In the genomic region with DNA sequence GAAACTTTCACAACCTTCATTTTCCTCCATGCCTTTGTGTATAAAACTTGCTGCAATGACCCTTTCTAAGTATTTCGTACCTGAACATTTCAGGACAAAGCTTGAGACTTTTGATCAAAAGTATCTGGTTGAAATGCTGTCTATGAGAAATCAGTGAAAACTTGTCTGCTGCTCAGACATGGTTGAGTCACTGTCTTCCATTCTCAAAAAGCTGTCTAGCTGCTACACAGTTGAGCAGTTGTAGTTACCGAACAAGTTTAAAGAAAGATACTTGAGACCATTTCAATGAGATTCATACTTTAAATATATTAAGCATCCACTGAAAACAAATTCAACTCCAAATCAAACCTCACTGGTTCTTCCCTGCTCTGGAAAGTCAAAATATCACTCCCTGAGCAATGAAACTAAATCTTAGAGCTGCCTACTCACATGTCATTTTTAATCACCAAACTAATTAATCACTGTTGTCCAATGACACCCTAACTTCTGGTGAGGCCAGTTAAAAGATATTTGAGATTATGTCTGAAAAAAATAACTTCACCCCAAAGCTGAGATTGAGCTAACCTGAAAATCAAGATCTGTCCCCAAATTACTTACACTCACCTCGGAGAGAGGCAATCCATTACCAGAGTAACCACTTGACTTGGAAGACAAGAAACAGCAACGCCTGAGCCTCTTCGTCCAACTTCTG, we compare ENCODE assay signal across 10 cellular contexts. TPM values are rescaled to one million over a fixed set of nuclear protein-coding genes. Genes with fewer than 3 reads are reported as not detected.
A peak's percentile ranks its signal among the peaks of the same experiment; 100 is the strongest.
DNase-seq lines count a peak whose midpoint lies in the region; ATAC-seq, FAIRE-seq and TF ChIP-seq lines count a peak whose summit lies in the region.
"Had no signal": no experiment of that assay in that cellular context is flagged by ENCODE, and none has a peak within 500 bp of the region (broad histone marks: within the 10 kb centered on the region; RNA-seq: fewer than 3 reads in every experiment).

No MANE protein-coding gene starts in this region.

- H3K4me2 ChIP-seq in A549, result peak overlapping the region; percentile 55
- H3K4me2 ChIP-seq in SK-N-SH, result peak overlapping the region; percentile 64

- TF ChIP-seq POLR2A in A549 (IDR thresholded peaks at IDR 0.05; ENCODE audit: low read length), result no peak

- TF ChIP-seq RAD21 in A549 (conservative IDR thresholded peaks at IDR 0.05 in 1 of 2, IDR thresholded peaks at IDR 0.05 in 1 of 2) (no peak), SK-N-SH (IDR thresholded peaks at IDR 0.05; ENCODE audit: low read length) (no peak)

- H3K79me2 ChIP-seq in SK-N-SH (ENCODE audit: insufficient read depth), result no peaks in the 10 kb centered on the region

- CTCF ChIA-PET in A549 (lab: Yijun Ruan, JAX), result interaction anchor here (0.9 to 20.4 kb wide), 10 partner anchors 9 to 208 kb away, joined by 3 to 359 read pairs (median 6); no protein-coding TSS in a partner anchor
- CTCF ChIA-PET in SK-N-SH (lab: Yijun Ruan, JAX), result interaction anchor here (0.8 to 12.9 kb wide), 13 partner anchors 8 to 716 kb away, joined by 3 to 246 read pairs (median 8); no protein-coding TSS in a partner anchor

- no peak for TF ChIP-seq EP300 in A549 (IDR thresholded peaks at IDR 0.05)
- TF ChIP-seq EP300 in SK-N-SH (IDR thresholded peaks at IDR 0.05; ENCODE audit: borderline replicate concordance in 1 of 2, low read depth in 1 of 2, low read length in 1 of 2), result no peak

- H3K27me3 ChIP-seq in SK-N-SH (ENCODE audit: insufficient read depth) (no peaks in the 10 kb centered on the region), neuron (ENCODE audit: insufficient read depth, low read length) (peaks cover 14% of the 10 kb centered on the region)

- H3K4me1 ChIP-seq in A549 (peaks cover 15% of the 10 kb centered on the region), SK-N-SH (ENCODE audit: control insufficient read depth in 1 of 2, insufficient read depth in 2 of 2, low read depth in 1 of 2, low read length in 1 of 2) (peaks cover 20 to 44% of the 10 kb centered on the region in 2 experiments), neuron (ENCODE audit: insufficient read depth, low read length) (peaks cover 15% of the 10 kb centered on the region)

- peaks cover 0 to 20% of the 10 kb centered on the region in 2 experiments for H3K36me3 ChIP-seq in SK-N-SH (replicated peaks in 1 of 2; ENCODE audit: control insufficient read depth in 1 of 2, insufficient read depth in 2 of 2, low read length in 1 of 2)
- no peaks in the 10 kb centered on the region for H3K36me3 ChIP-seq in neuron (ENCODE audit: insufficient read depth, low read length)

- H3K9ac ChIP-seq in SK-N-SH, result peak overlapping the region; percentile 40; the same call in 1 of the 2 replicates

- no peaks in the 10 kb centered on the region for H4K20me1 ChIP-seq in SK-N-SH (ENCODE audit: insufficient read depth)

- H3K9me2 ChIP-seq in SK-N-SH, result no peaks in the 10 kb centered on the region

- H2AFZ ChIP-seq in SK-N-SH (ENCODE audit: low read depth) (peak overlapping the region; percentile 74; the same call in 1 of the 2 replicates), neuron (ENCODE audit: low read depth, low read length) (no peak overlapping the region)

- H3K4me3 ChIP-seq in A549 (no peak overlapping the region), SK-N-SH (ENCODE audit: low read depth in 2 of 2, low read length in 1 of 2) (peak overlapping the region; percentile 55 to 56), fibroblast of mammary gland (ENCODE audit: control insufficient read depth, low read depth, low read length) (peak overlapping the region; percentile 66), neuron (ENCODE audit: low read length) (peak overlapping the region; percentile 9)

- ATAC-seq in A549 (no peak), GM18867 (IDR thresholded peaks at IDR 0.05; ENCODE audit: unreplicated experiment) (no peak), GM18909 (IDR thresholded peaks at IDR 0.05; ENCODE audit: poor library complexity, unreplicated experiment) (no peak)

- peak; percentile 43 for FAIRE-seq in A549 (lab: Jason Lieb, UNC)

- H3K9me3 ChIP-seq in A549 (no peaks in the 10 kb centered on the region), SK-N-SH (no peaks in the 10 kb centered on the region), neuron (ENCODE audit: low read length) (no peaks in the 10 kb centered on the region)

- H3K27ac ChIP-seq in A549, result no peak overlapping the region
- H3K27ac ChIP-seq in SK-N-SH (ENCODE audit: low read depth in 2 of 2, low read length in 1 of 2), result peak overlapping the region; percentile 68 to 74; a peak in 3 of 4 replicates
- H3K27ac ChIP-seq: C4-2B had no signal

- POLR2A ChIA-PET in A549 (lab: Yijun Ruan, JAX), result interaction anchor here (1.9 kb wide), 1 partner anchor 29 kb away, joined by 5 read pairs; the partner anchor contains the start of gene PCTP
- POLR2A ChIA-PET in SK-N-SH (lab: Yijun Ruan, JAX), result no interaction called here

- DNase-seq in A549 (ENCODE audit: low read depth in 1 of 2, low spot score in 1 of 2) (no peak), SK-N-SH (no peak), fibroblast of mammary gland (ENCODE audit: low read depth) (peak; percentile 35), NCI-H1105 treated with DMSO at 0.1 percent for 48 hours (lab: John Stamatoyannopoulos, UW) (no peak)
- no peak for DNase-seq in stimulated activated CD4-positive, alpha-beta T cell treated with anti-CD3 and anti-CD28 coated beads, Interleukin-4, amount 100 ng/mL, for 24 hours
- DNase-seq: activated CD4-positive, alpha-beta memory T cell treated with anti-CD3 and anti-CD28 coated beads, Interleukin-2, amount 10 ng/mL, durations not matched to agents 7 days and 5 days had no signal

- WGBS in A549 (ENCODE audit: missing lambda C conversion rate), result 61% methylated on average over 5 of the region's 5 CpGs
- WGBS in SK-N-SH (ENCODE audit: low lambda C conversion rate), result 37% methylated on average over 5 of the region's 5 CpGs

- peaks cover 25% of the 10 kb centered on the region for H3F3A ChIP-seq in SK-N-SH (replicated peaks; ENCODE audit: insufficient read depth)

- TF ChIP-seq CTCF in A549 (IDR thresholded peaks at IDR 0.05) (no peak), SK-N-SH (IDR thresholded peaks at IDR 0.05) (no peak), fibroblast of mammary gland (conservative IDR thresholded peaks at IDR 0.05; ENCODE audit: control insufficient read depth, insufficient read depth, low read depth, low read length) (no peak)

TF ChIP-seq in A549, 52 proteins besides CTCF, POLR2A, EP300 and RAD21 (continues in another document):
- no peak for TF ChIP-seq ZSCAN20 (CRISPR knock-in tag; IDR thresholded peaks at IDR 0.05)
- TF ChIP-seq EHF (CRISPR knock-in tag; IDR thresholded peaks at IDR 0.05), result no peak
- no peak for TF ChIP-seq ESRRA (IDR thresholded peaks at IDR 0.05; ENCODE audit: borderline replicate concordance, low read length)
- no peak for TF ChIP-seq NFE2L2 (conservative IDR thresholded peaks at IDR 0.05; ENCODE audit: low read length)
- no peak for TF ChIP-seq CEBPB (IDR thresholded peaks at IDR 0.05)
- no peak for TF ChIP-seq ATOH8 (CRISPR knock-in tag; IDR thresholded peaks at IDR 0.05; ENCODE audit: low read depth)
- TF ChIP-seq MAFK (IDR thresholded peaks at IDR 0.05; ENCODE audit: partially characterized antibody), result no peak
- no peak for TF ChIP-seq KDM5A (IDR thresholded peaks at IDR 0.05)

TF ChIP-seq in SK-N-SH, 30 proteins besides CTCF, POLR2A, EP300 and RAD21:
- no peak for TF ChIP-seq SIN3A (IDR thresholded peaks at IDR 0.05; ENCODE audit: borderline replicate concordance, low read depth, low read length)
- TF ChIP-seq, protein P1, sequence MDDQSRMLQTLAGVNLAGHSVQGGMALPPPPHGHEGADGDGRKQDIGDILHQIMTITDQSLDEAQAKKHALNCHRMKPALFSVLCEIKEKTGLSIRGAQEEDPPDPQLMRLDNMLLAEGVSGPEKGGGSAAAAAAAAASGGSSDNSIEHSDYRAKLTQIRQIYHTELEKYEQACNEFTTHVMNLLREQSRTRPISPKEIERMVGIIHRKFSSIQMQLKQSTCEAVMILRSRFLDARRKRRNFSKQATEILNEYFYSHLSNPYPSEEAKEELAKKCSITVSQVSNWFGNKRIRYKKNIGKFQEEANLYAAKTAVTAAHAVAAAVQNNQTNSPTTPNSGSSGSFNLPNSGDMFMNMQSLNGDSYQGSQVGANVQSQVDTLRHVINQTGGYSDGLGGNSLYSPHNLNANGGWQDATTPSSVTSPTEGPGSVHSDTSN (IDR thresholded peaks at IDR 0.05), result peak; percentile 15; the same call in 1 of the 2 replicates

RNA-seq across cellular contexts. Expression of gene TMEM100, which starts 0.5 kb away (rescaled TPM):
- polyA plus RNA-seq in A549 (2011; rRNA removed) (0.07 TPM in 1 of 2 replicates, not detected in the other), A549 (2017; fragmentation: RNase III; extraction: RNeasy Plus Mini Kit Qiagen cat#74134 plus additional on column Dnase treatment) (not detected in 3 replicates), SK-N-SH (2012; rRNA removed) (1.5 and 1.7 TPM in 2 replicates)
- not detected in 2 replicates for polyA plus RNA-seq in A549 (2012; cell fraction: cytosol; rRNA removed)
- not detected in 2 replicates for polyA plus RNA-seq in A549 (2012; cell fraction: nucleus; rRNA removed)
- not detected in 2 replicates for polyA minus RNA-seq in A549 (2011; rRNA and poly(A)+ RNA removed)
- 2.0 and 2.2 TPM in 2 replicates for polyA plus RNA-seq in SK-N-SH (2012; cell fraction: cytosol; rRNA removed)
- 1.3 and 1.4 TPM in 2 replicates for polyA plus RNA-seq in SK-N-SH (2012; cell fraction: nucleus; rRNA removed)

RNA-seq across cellular contexts. Expression of gene PCTP, which starts 28.7 kb away (rescaled TPM):
- polyA plus RNA-seq in A549 (2011; rRNA removed) (28.0 and 31.5 TPM in 2 replicates), A549 (2017; fragmentation: RNase III; extraction: RNeasy Plus Mini Kit Qiagen cat#74134 plus additional on column Dnase treatment) (16.6 to 17.5 TPM (median 17.1 TPM) in 3 replicates), SK-N-SH (2012; rRNA removed) (20.8 and 25.1 TPM in 2 replicates)
- 18.1 and 18.3 TPM in 2 replicates for polyA plus RNA-seq in A549 (2012; cell fraction: cytosol; rRNA removed)
- polyA plus RNA-seq in A549 (2012; cell fraction: nucleus; rRNA removed), result 6.1 and 11.4 TPM in 2 replicates
- polyA minus RNA-seq in A549 (2011; rRNA and poly(A)+ RNA removed), result 15.6 and 20.7 TPM in 2 replicates
- 25.7 and 26.3 TPM in 2 replicates for polyA plus RNA-seq in SK-N-SH (2012; cell fraction: cytosol; rRNA removed)
- polyA plus RNA-seq in SK-N-SH (2012; cell fraction: nucleus; rRNA removed), result 15.7 and 22.3 TPM in 2 replicates

Comparison
In these comparisons a context has a peak if more than half of its experiments do, and no peak if none do; other contexts are left out.
1. H3K27ac ChIP-seq: peak in SK-N-SH (2 of 2); none in A549 (0 of 2).